In the genomic region with DNA sequence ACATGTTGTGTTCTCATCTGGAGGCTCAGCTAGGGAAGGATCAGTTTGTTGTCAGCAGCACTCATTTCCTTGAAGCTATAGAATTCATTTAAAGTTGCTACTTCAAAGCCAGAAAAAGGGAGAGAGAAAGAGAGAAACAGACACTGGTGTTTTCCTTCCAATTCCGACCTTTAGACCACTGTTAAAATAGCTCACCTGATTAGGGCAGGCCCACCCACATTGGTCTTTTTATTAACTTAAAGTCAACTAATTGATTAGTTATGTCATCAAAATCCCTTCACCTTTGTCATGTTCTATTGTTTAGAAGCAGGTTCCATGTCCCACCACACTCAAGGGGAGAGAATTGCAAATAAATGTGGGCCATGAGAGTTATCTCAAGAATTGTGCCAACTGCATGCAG, we compare ENCODE assay signal across 29 cellular contexts.
"Had no signal": no experiment of that assay in that cellular context is flagged by ENCODE, and none has a peak within 500 bp of the region (broad histone marks: within the 10 kb centered on the region; RNA-seq: fewer than 3 reads in every experiment).

No MANE protein-coding gene starts in this region.

- H3K27me3 Mint-ChIP-seq: stimulated activated memory B cell treated with anti-CD40 and anti-IgM and Interleukin-4, amounts not matched to agents 10 μg/mL and 1 μg/mL and 100 μg/mL, for 72 hours; stimulated activated naive B cell treated with anti-CD40 and anti-IgM and Interleukin-4, amounts not matched to agents 10 μg/mL and 1 μg/mL and 100 μg/mL, for 72 hours; stimulated activated naive CD8-positive, alpha-beta T cell treated with anti-CD3 and anti-CD28 coated beads, Interleukin-15, amount 100 ng/mL, for 72 hours; stimulated activated naive CD8-positive, alpha-beta T cell treated with anti-CD3 and anti-CD28 coated beads, Interleukin-15, Interleukin-2, amounts not matched to agents 100 ng/mL and 50 ng/mL, for 24 hours; type B pancreatic cell had no signal

- H3K4me3 Mint-ChIP-seq: stimulated activated effector memory CD8-positive, alpha-beta T cell treated with anti-CD3 and anti-CD28 coated beads, Interleukin-12 subunit alpha, Interleukin-12 subunit beta, amount 100 ng/mL, for 72 hours; stimulated activated memory B cell treated with anti-CD40 and anti-IgM and Interleukin-4, amounts not matched to agents 10 μg/mL and 1 μg/mL and 100 μg/mL, for 72 hours; stimulated activated naive B cell treated with anti-CD40 and anti-IgM and Interleukin-4, amounts not matched to agents 10 μg/mL and 1 μg/mL and 100 μg/mL, for 72 hours; stimulated activated naive CD8-positive, alpha-beta T cell treated with anti-CD3 and anti-CD28 coated beads, Interleukin-15, amount 100 ng/mL, for 72 hours; stimulated activated naive CD8-positive, alpha-beta T cell treated with anti-CD3 and anti-CD28 coated beads, Interleukin-15, Interleukin-2, amounts not matched to agents 100 ng/mL and 50 ng/mL, for 24 hours; type B pancreatic cell had no signal

- H3K27me3 ChIP-seq: stomach, suprapubic skin, testis, thyroid gland, tibial artery, tibial nerve, transverse colon, upper lobe of left lung, upper lobe of right lung, uterus, vagina had no signal

- H3K27ac ChIP-seq: stomach, suprapubic skin, testis, thoracic aorta, thyroid gland, tibial artery, tibial nerve, transverse colon, upper lobe of left lung, upper lobe of right lung, uterus, vagina had no signal

- H3K36me3 Mint-ChIP-seq: stimulated activated effector memory CD8-positive, alpha-beta T cell treated with anti-CD3 and anti-CD28 coated beads, Interleukin-12 subunit alpha, Interleukin-12 subunit beta, amount 100 ng/mL, for 72 hours; stimulated activated memory B cell treated with anti-CD40 and anti-IgM and Interleukin-4, amounts not matched to agents 10 μg/mL and 1 μg/mL and 100 μg/mL, for 72 hours; stimulated activated naive B cell treated with anti-CD40 and anti-IgM and Interleukin-4, amounts not matched to agents 10 μg/mL and 1 μg/mL and 100 μg/mL, for 72 hours; type B pancreatic cell had no signal

- H3K4me1 Mint-ChIP-seq: stimulated activated effector memory CD8-positive, alpha-beta T cell treated with anti-CD3 and anti-CD28 coated beads, Interleukin-12 subunit alpha, Interleukin-12 subunit beta, amount 100 ng/mL, for 72 hours; stimulated activated memory B cell treated with anti-CD40 and anti-IgM and Interleukin-4, amounts not matched to agents 10 μg/mL and 1 μg/mL and 100 μg/mL, for 72 hours; stimulated activated naive B cell treated with anti-CD40 and anti-IgM and Interleukin-4, amounts not matched to agents 10 μg/mL and 1 μg/mL and 100 μg/mL, for 72 hours; stimulated activated naive CD8-positive, alpha-beta T cell treated with anti-CD3 and anti-CD28 coated beads, Interleukin-15, amount 100 ng/mL, for 72 hours had no signal

- H3K4me1 ChIP-seq: stomach, suprapubic skin, testis, thyroid gland, tibial artery, tibial nerve, transverse colon, upper lobe of left lung, upper lobe of right lung, uterus, vagina had no signal

- FAIRE-seq: urothelium cell line had no signal

- H3K9me3 Mint-ChIP-seq: type B pancreatic cell had no signal

- H3K9me3 ChIP-seq: stomach, testis, thoracic aorta, thyroid gland, tibial artery, tibial nerve, transverse colon, upper lobe of left lung, upper lobe of right lung, uterus, vagina had no signal

- H3K27ac Mint-ChIP-seq: stimulated activated effector memory CD8-positive, alpha-beta T cell treated with anti-CD3 and anti-CD28 coated beads, Interleukin-12 subunit alpha, Interleukin-12 subunit beta, amount 100 ng/mL, for 72 hours; stimulated activated memory B cell treated with anti-CD40 and anti-IgM and Interleukin-4, amounts not matched to agents 10 μg/mL and 1 μg/mL and 100 μg/mL, for 72 hours; stimulated activated naive B cell treated with anti-CD40 and anti-IgM and Interleukin-4, amounts not matched to agents 10 μg/mL and 1 μg/mL and 100 μg/mL, for 72 hours; stimulated activated naive CD8-positive, alpha-beta T cell treated with anti-CD3 and anti-CD28 coated beads, Interleukin-15, amount 100 ng/mL, for 72 hours; stimulated activated naive CD8-positive, alpha-beta T cell treated with anti-CD3 and anti-CD28 coated beads, Interleukin-15, Interleukin-2, amounts not matched to agents 100 ng/mL and 50 ng/mL, for 24 hours; type B pancreatic cell had no signal

- H3K36me3 ChIP-seq: stomach, suprapubic skin, thoracic aorta, thyroid gland, tibial artery, tibial nerve, transverse colon, upper lobe of left lung, upper lobe of right lung, uterus, vagina had no signal

- DNase-seq: stimulated activated CD4-positive, alpha-beta T cell treated with anti-CD3 and anti-CD28 coated beads, Interleukin-2, amount 100 ng/mL, for 48 hours; stimulated activated CD4-positive, alpha-beta T cell treated with anti-CD3 and anti-CD28 coated beads, Interleukin-4, amount 100 ng/mL, for 1 hour; stimulated activated CD4-positive, alpha-beta T cell treated with anti-CD3 and anti-CD28 coated beads, Interleukin-4, amount 100 ng/mL, for 24 hours; stimulated activated CD4-positive, alpha-beta T cell treated with anti-CD3 and anti-CD28 coated beads, Interleukin-4, amount 100 ng/mL, for 4 hours; stimulated activated CD8-positive, alpha-beta memory T cell treated with anti-CD3 and anti-CD28 coated beads, Interleukin-4, amount 100 ng/mL, for 48 hours; stimulated activated naive B cell treated with anti-CD40 and anti-IgM and Interleukin-4, amounts not matched to agents 10 μg/mL and 1 μg/mL and 100 μg/mL, for 72 hours; stimulated activated naive CD4-positive, alpha-beta T cell; stimulated activated naive CD4-positive, alpha-beta T cell treated with Interleukin-2 at 50 U/mL for 16 hours; stimulated activated naive CD8-positive, alpha-beta T cell treated with anti-CD3 and anti-CD28 coated beads, Interleukin-15, amount 100 ng/mL, for 72 hours; stimulated activated naive CD8-positive, alpha-beta T cell treated with anti-CD3 and anti-CD28 coated beads, Interleukin-15, Interleukin-2, amounts not matched to agents 100 U/mL and 50 U/mL, for 24 hours; stomach; substantia nigra; testis; thyroid gland; tibial artery; transverse colon; trophoblast cell; upper lobe of left lung; upper lobe of right lung; uterus had no signal

- H3K4me3 ChIP-seq: stomach, suprapubic skin, testis, thoracic aorta, thyroid gland, tibial artery, tibial nerve, transverse colon, upper lobe of left lung, upper lobe of right lung, uterus, vagina had no signal

- ATAC-seq: stimulated activated effector memory CD8-positive, alpha-beta T cell treated with anti-CD3 and anti-CD28 coated beads, Interleukin-12 subunit alpha, Interleukin-12 subunit beta, amount 100 ng/mL, for 72 hours; stimulated activated memory B cell treated with anti-CD40 and anti-IgM and Interleukin-4, amounts not matched to agents 10 μg/mL and 1 μg/mL and 100 μg/mL, for 72 hours; stimulated activated naive B cell treated with anti-CD40 and anti-IgM and Interleukin-4, amounts not matched to agents 10 μg/mL and 1 μg/mL and 100 μg/mL, for 72 hours; stimulated activated naive CD8-positive, alpha-beta T cell treated with anti-CD3 and anti-CD28 coated beads, Interleukin-15, amount 100 ng/mL, for 72 hours; stimulated activated naive CD8-positive, alpha-beta T cell treated with anti-CD3 and anti-CD28 coated beads, Interleukin-15, Interleukin-2, amounts not matched to agents 100 U/mL and 50 U/mL, for 24 hours; upper lobe of right lung had no signal
